9 cellular contexts compared by ENCODE assay signal in genomic region chr5:126044111-126044668, GRCh38.
A peak's percentile ranks its signal among the peaks of the same experiment; 100 is the strongest.
DNase-seq lines count a peak whose midpoint lies in the region; ATAC-seq and TF ChIP-seq lines count a peak whose summit lies in the region.
"Had no signal": no experiment of that assay in that cellular context is flagged by ENCODE, and none has a peak within 500 bp of the region (broad histone marks: within the 10 kb centered on the region; RNA-seq: fewer than 3 reads in every experiment).

No MANE protein-coding gene starts in this region.

- no TSS peak for BruUV-seq in Panc1 (replicated peaks; lab: Mats Ljungman, UMichigan)

- DNase-seq in NCI-H82 (lab: John Stamatoyannopoulos, UW), result peak; percentile 2
- no peak for DNase-seq in NCI-H82 treated with DMSO at 0.1 percent for 48 hours (lab: John Stamatoyannopoulos, UW; ENCODE audit: unreplicated experiment)
- peak; percentile 17 for DNase-seq in Panc1 (ENCODE audit: low read depth, low spot score)
- DNase-seq in cardiac muscle cell (ENCODE audit: low read depth in 1 of 2, low spot score in 1 of 2), result peak; percentile 85 to 97
- DNase-seq in type B pancreatic cell (ENCODE audit: extremely low spot score, unreplicated experiment), result no peak
- no peak for DNase-seq in pons (ENCODE audit: low spot score)
- DNase-seq in DMS79 (lab: John Stamatoyannopoulos, UW), result no peak
- DNase-seq: activated CD8-positive, alpha-beta memory T cell treated with anti-CD3 and anti-CD28 coated beads, Interleukin-2, amount 50 U/mL, for 4 hours had no signal

- no peak for ATAC-seq in Panc1
- no peak for ATAC-seq in stimulated activated memory B cell treated with anti-CD40 and anti-IgM and Interleukin-4, amounts not matched to agents 10 μg/mL and 1 μg/mL and 100 μg/mL, for 72 hours

- peaks cover 35% of the 10 kb centered on the region for H3K4me1 Mint-ChIP-seq in type B pancreatic cell (ENCODE audit: unreplicated experiment)
- no peaks in the 10 kb centered on the region for H3K4me1 Mint-ChIP-seq in stimulated activated memory B cell treated with anti-CD40 and anti-IgM and Interleukin-4, amounts not matched to agents 10 μg/mL and 1 μg/mL and 100 μg/mL, for 72 hours

- peaks cover 9% of the 10 kb centered on the region for H3K9me3 Mint-ChIP-seq in type B pancreatic cell
- H3K9me3 Mint-ChIP-seq in stimulated activated memory B cell treated with anti-CD40 and anti-IgM and Interleukin-4, amounts not matched to agents 10 μg/mL and 1 μg/mL and 100 μg/mL, for 72 hours, result no peaks in the 10 kb centered on the region

- no peaks in the 10 kb centered on the region for H3K27me3 ChIP-seq in Panc1 (ENCODE audit: control insufficient read depth, insufficient read depth, low read length)
- no peaks in the 10 kb centered on the region for H3K27me3 ChIP-seq in cardiac muscle cell

- in situ Hi-C loops in Panc1 (cut with HindIII; ENCODE audit: low pct_unique_long_range_greater_than_20kb, low sequenced_read_pairs), result no loop called here

- TF ChIP-seq CTCF in Panc1 (IDR thresholded peaks at IDR 0.05), result no peak
- TF ChIP-seq CTCF in cardiac muscle cell (IDR thresholded peaks at IDR 0.05; ENCODE audit: low read depth, low read length), result no peak
- no peak for TF ChIP-seq CTCF in type B pancreatic cell (conservative IDR thresholded peaks at IDR 0.05)

- peak overlapping the region; percentile 7; the same call in 1 of the 2 replicates for H3K27ac ChIP-seq in Panc1 (ENCODE audit: low read length)
- peak overlapping the region; percentile 94 for H3K27ac ChIP-seq in cardiac muscle cell

- H3K9me3 ChIP-seq in Panc1 (ENCODE audit: control insufficient read depth, insufficient read depth, low read depth, low read length), result no peaks in the 10 kb centered on the region
- no peaks in the 10 kb centered on the region for H3K9me3 ChIP-seq in cardiac muscle cell (ENCODE audit: low read depth)

- H3K36me3 ChIP-seq in Panc1 (ENCODE audit: control insufficient read depth, insufficient read depth, low read length) (no peaks in the 10 kb centered on the region), cardiac muscle cell (no peaks in the 10 kb centered on the region)

- H3K4me3 ChIP-seq in Panc1 (ENCODE audit: low read depth in 2 of 2, low read length in 2 of 2) (no peak overlapping the region), cardiac muscle cell (no peak overlapping the region)

- intact Hi-C loops in Panc1 (cut with micrococcal nuclease; ENCODE audit: unreplicated experiment), result no loop called here

- H3K27ac Mint-ChIP-seq in type B pancreatic cell, result peak overlapping the region; percentile 71
- H3K27ac Mint-ChIP-seq in stimulated activated memory B cell treated with anti-CD40 and anti-IgM and Interleukin-4, amounts not matched to agents 10 μg/mL and 1 μg/mL and 100 μg/mL, for 72 hours, result no peak overlapping the region

- POLR2A ChIA-PET in Panc1 (lab: Charles Lee), result no interaction called here

- no peak overlapping the region for H3K4me3 Mint-ChIP-seq in type B pancreatic cell
- H3K4me3 Mint-ChIP-seq in stimulated activated memory B cell treated with anti-CD40 and anti-IgM and Interleukin-4, amounts not matched to agents 10 μg/mL and 1 μg/mL and 100 μg/mL, for 72 hours, result no peak overlapping the region

- no peaks in the 10 kb centered on the region for H3K4me1 ChIP-seq in Panc1 (ENCODE audit: control insufficient read depth, insufficient read depth, low read length)
- peaks cover 46% of the 10 kb centered on the region for H3K4me1 ChIP-seq in cardiac muscle cell (ENCODE audit: low read depth)

- H3K36me3 Mint-ChIP-seq in type B pancreatic cell, result peaks cover 5% of the 10 kb centered on the region
- no peaks in the 10 kb centered on the region for H3K36me3 Mint-ChIP-seq in stimulated activated memory B cell treated with anti-CD40 and anti-IgM and Interleukin-4, amounts not matched to agents 10 μg/mL and 1 μg/mL and 100 μg/mL, for 72 hours

- peaks cover 49% of the 10 kb centered on the region for H3K27me3 Mint-ChIP-seq in type B pancreatic cell
- H3K27me3 Mint-ChIP-seq in stimulated activated memory B cell treated with anti-CD40 and anti-IgM and Interleukin-4, amounts not matched to agents 10 μg/mL and 1 μg/mL and 100 μg/mL, for 72 hours, result no peaks in the 10 kb centered on the region

- CTCF ChIA-PET in Panc1 (lab: Charles Lee), result no interaction called here

Comparison
In these comparisons a context has a peak if more than half of its experiments do, and no peak if none do; other contexts are left out.
1. DNase-seq: peak in NCI-H82 (single experiment), Panc1 (single experiment) and cardiac muscle cell (2 of 2); none in NCI-H82 treated with DMSO at 0.1 percent for 48 hours (single experiment), type B pancreatic cell (single experiment), pons (single experiment) and DMS79 (single experiment).